ENCODE assay signal across 1 cellular context in the genomic region with DNA sequence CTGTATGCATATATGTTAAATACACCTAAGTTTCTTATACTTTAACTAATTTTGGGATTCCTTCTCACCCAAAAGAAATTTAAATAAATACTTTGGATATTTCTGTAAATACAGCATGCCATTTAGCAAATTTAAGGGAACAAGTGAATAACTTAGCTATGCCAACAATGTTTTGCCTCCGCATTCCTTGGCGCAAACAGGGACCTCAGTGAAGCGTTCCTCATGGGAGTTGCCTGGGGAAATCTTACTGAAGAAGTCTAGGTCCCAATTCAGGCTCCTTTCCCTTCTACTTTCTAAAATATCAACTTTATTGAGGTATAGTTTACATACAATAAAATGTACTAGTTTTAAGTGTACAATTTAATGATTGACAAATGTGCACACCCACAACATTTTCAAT.
TF ChIP-seq lines count a peak whose summit lies in the region.

No MANE protein-coding gene starts in this region.

TF ChIP-seq in SK-N-SH treated with all-trans-retinoic acid at 6 μM for 48 hours, 23 proteins besides CTCF, POLR2A, EP300 and RAD21 (continued from another document):
- TF ChIP-seq ZFP30 (CRISPR knock-in tag; IDR thresholded peaks at IDR 0.05): no peak
